14 cellular contexts compared by ENCODE assay signal in genomic region chr9:673264-673965, GRCh38.
DNase-seq lines count a peak whose midpoint lies in the region; ATAC-seq and TF ChIP-seq lines count a peak whose summit lies in the region.
"Had no signal": no experiment of that assay in that cellular context is flagged by ENCODE, and none has a peak within 500 bp of the region (broad histone marks: within the 10 kb centered on the region; RNA-seq: fewer than 3 reads in every experiment).

No MANE protein-coding gene starts in this region.

- H3K4me3 ChIP-seq in psoas muscle (no peak overlapping the region), aorta (ENCODE audit: low read length in 2 of 2) (no peak overlapping the region)
- H3K4me3 ChIP-seq: heart left ventricle, stomach had no signal

- 67 to 75% (median 72%) methylated on average over 9 of the region's 9 CpGs for WGBS in psoas muscle, 3 donors
- 62 to 79% methylated on average over 9 of the region's 9 CpGs for WGBS in aorta, 2 donors

- H3K36me3 ChIP-seq in psoas muscle (ENCODE audit: insufficient read depth in 1 of 2, low read depth in 1 of 2): no peaks in the 10 kb centered on the region
- H3K36me3 ChIP-seq in aorta (ENCODE audit: control insufficient read depth in 1 of 2, insufficient read depth in 2 of 2, low read length in 1 of 2): no peaks in the 10 kb centered on the region
- H3K36me3 ChIP-seq: stomach had no signal

- ATAC-seq in WTC11: no peak; the same call in 1 of the 2 replicates
- ATAC-seq in foreskin keratinocyte: peak; percentile 64
- peak in 3 of 4 donors; percentile 58 to 73 (median 68) for ATAC-seq in psoas muscle
- ATAC-seq in GM18517 (IDR thresholded peaks at IDR 0.05; ENCODE audit: unreplicated experiment): no peak
- no peak for ATAC-seq in aorta (ENCODE audit: low FRiP score)
- ATAC-seq: activated naive CD8-positive, alpha-beta T cell treated with anti-CD3 and anti-CD28 coated beads, Interleukin-2, amount 50 U/mL, for 24 hours had no signal

- H3K9me3 Mint-ChIP-seq in WTC11: peaks cover 27% of the 10 kb centered on the region

- intact Hi-C loops in psoas muscle (cut with DNase I) (no loop called here), aorta (cut with DNase I) (no loop called here)

- TF ChIP-seq CTCF in WTC11 (IDR thresholded peaks at IDR 0.05): no peak
- TF ChIP-seq CTCF in foreskin keratinocyte (conservative IDR thresholded peaks at IDR 0.05): no peak
- TF ChIP-seq CTCF in psoas muscle (IDR thresholded peaks at IDR 0.05): no peak

- H3K27ac Mint-ChIP-seq in WTC11: peak overlapping the region; percentile 95
- H3K27ac Mint-ChIP-seq: activated naive CD8-positive, alpha-beta T cell treated with anti-CD3 and anti-CD28 coated beads, Interleukin-2, amount 50 U/mL, for 24 hours had no signal

- peaks cover 60% of the 10 kb centered on the region for H3K4me1 Mint-ChIP-seq in WTC11

- H3K4me3 Mint-ChIP-seq in WTC11: no peak overlapping the region
- H3K4me3 Mint-ChIP-seq: activated naive CD8-positive, alpha-beta T cell treated with anti-CD3 and anti-CD28 coated beads, Interleukin-2, amount 50 U/mL, for 24 hours had no signal

- CTCF ChIA-PET in WTC11 (lab: Charles Lee): interaction anchor here (1.1 kb wide), 1 partner anchor 10 kb away, joined by 5 read pairs; no protein-coding TSS in a partner anchor

- H3K36me3 Mint-ChIP-seq in WTC11: peaks cover 23% of the 10 kb centered on the region

- H3K27ac ChIP-seq in foreskin keratinocyte (peak overlapping the region; percentile 73), psoas muscle (peak overlapping the region; percentile 31), aorta (ENCODE audit: low read depth in 1 of 2, low read length in 2 of 2) (no peak overlapping the region)

- DNase-seq in EH (ENCODE audit: low read depth): peak; percentile 46
- no peak for DNase-seq in WTC11 (ENCODE audit: low spot score)
- DNase-seq in foreskin keratinocyte: peak; percentile 82 to 89
- DNase-seq in psoas muscle: no peak
- DNase-seq in NCI-H2029 (lab: John Stamatoyannopoulos, UW): no peak
- no peak for DNase-seq in cortex of kidney (lab: John Stamatoyannopoulos, UW)
- no peak for DNase-seq in aorta
- DNase-seq: activated naive CD8-positive, alpha-beta T cell treated with anti-CD3 and anti-CD28 coated beads, Interleukin-2, amount 50 U/mL, for 24 hours; heart left ventricle; KG1; NCI-H226; stimulated activated CD4-positive, alpha-beta T cell treated with anti-CD3 and anti-CD28 coated beads, Interleukin-15, amount 100 ng/mL, for 24 hours; stomach had no signal

- H3K4me1 ChIP-seq in foreskin keratinocyte (peaks cover 59% of the 10 kb centered on the region), psoas muscle (peaks cover 9% of the 10 kb centered on the region), aorta (ENCODE audit: control insufficient read depth in 1 of 2, insufficient read depth in 2 of 2, low read length in 2 of 2) (peaks cover 0 to 2% of the 10 kb centered on the region in 2 donors)

- POLR2A ChIA-PET in WTC11 (lab: Charles Lee): no interaction called here

- no peaks in the 10 kb centered on the region for H3K27me3 Mint-ChIP-seq in WTC11 (ENCODE audit: low read depth)

- H3K9me3 ChIP-seq in psoas muscle (peaks cover 3% of the 10 kb centered on the region), aorta (ENCODE audit: control insufficient read depth, low read length) (no peaks in the 10 kb centered on the region)

- no peaks in the 10 kb centered on the region for H3K27me3 ChIP-seq in foreskin keratinocyte
- no peaks in the 10 kb centered on the region for H3K27me3 ChIP-seq in psoas muscle (ENCODE audit: insufficient read depth in 3 of 3, low read length in 2 of 3)
- no peaks in the 10 kb centered on the region for H3K27me3 ChIP-seq in aorta (ENCODE audit: control insufficient read depth in 1 of 2, insufficient read depth in 2 of 2, low read length in 1 of 2)
- H3K27me3 ChIP-seq: heart left ventricle, stomach had no signal

TF ChIP-seq in WTC11, 78 proteins besides CTCF, POLR2A, EP300 and RAD21:
- TF ChIP-seq ELF4 (CRISPR knock-in tag; IDR thresholded peaks at IDR 0.05; ENCODE audit: low read depth): no peak
- TF ChIP-seq, protein P1, sequence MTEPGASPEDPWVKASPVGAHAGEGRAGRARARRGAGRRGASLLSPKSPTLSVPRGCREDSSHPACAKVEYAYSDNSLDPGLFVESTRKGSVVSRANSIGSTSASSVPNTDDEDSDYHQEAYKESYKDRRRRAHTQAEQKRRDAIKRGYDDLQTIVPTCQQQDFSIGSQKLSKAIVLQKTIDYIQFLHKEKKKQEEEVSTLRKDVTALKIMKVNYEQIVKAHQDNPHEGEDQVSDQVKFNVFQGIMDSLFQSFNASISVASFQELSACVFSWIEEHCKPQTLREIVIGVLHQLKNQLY (CRISPR knock-in tag; IDR thresholded peaks at IDR 0.05): no peak
- TF ChIP-seq ESRRA (CRISPR knock-in tag; IDR thresholded peaks at IDR 0.05; ENCODE audit: borderline replicate concordance): no peak
- no peak for TF ChIP-seq NFYB (CRISPR knock-in tag; conservative IDR thresholded peaks at IDR 0.05; ENCODE audit: low read depth)
- TF ChIP-seq, protein P2, sequence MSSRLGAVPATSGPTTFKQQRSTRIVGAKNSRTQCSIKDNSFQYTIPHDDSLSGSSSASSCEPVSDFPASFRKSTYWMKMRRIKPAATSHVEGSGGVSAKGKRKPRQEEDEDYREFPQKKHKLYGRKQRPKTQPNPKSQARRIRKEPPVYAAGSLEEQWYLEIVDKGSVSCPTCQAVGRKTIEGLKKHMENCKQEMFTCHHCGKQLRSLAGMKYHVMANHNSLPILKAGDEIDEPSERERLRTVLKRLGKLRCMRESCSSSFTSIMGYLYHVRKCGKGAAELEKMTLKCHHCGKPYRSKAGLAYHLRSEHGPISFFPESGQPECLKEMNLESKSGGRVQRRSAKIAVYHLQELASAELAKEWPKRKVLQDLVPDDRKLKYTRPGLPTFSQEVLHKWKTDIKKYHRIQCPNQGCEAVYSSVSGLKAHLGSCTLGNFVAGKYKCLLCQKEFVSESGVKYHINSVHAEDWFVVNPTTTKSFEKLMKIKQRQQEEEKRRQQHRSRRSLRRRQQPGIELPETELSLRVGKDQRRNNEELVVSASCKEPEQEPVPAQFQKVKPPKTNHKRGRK (CRISPR knock-in tag; IDR thresholded peaks at IDR 0.05; ENCODE audit: borderline replicate concordance): no peak
- TF ChIP-seq AFF4 (CRISPR knock-in tag; IDR thresholded peaks at IDR 0.05; ENCODE audit: borderline replicate concordance): no peak
- TF ChIP-seq ETV6 (CRISPR knock-in tag; IDR thresholded peaks at IDR 0.05): no peak
- no peak for TF ChIP-seq E2F1 (CRISPR knock-in tag; IDR thresholded peaks at IDR 0.05)

Comparison
In these comparisons a context has a peak if more than half of its experiments do, and no peak if none do; other contexts are left out.
1. DNase-seq: peak in EH (single experiment) and foreskin keratinocyte (2 of 2); none in WTC11 (single experiment), psoas muscle (0 of 2), NCI-H2029 (single experiment), cortex of kidney (single experiment) and aorta (0 of 2).
2. ATAC-seq: peak in foreskin keratinocyte (single experiment) and psoas muscle (3 of 4); none in WTC11 (single experiment), GM18517 (single experiment) and aorta (single experiment).
3. H3K27ac ChIP-seq: peak in foreskin keratinocyte (single experiment) and psoas muscle (single experiment); none in aorta (0 of 2).